ENCODE assay signal across 19 cellular contexts in the genomic region with DNA sequence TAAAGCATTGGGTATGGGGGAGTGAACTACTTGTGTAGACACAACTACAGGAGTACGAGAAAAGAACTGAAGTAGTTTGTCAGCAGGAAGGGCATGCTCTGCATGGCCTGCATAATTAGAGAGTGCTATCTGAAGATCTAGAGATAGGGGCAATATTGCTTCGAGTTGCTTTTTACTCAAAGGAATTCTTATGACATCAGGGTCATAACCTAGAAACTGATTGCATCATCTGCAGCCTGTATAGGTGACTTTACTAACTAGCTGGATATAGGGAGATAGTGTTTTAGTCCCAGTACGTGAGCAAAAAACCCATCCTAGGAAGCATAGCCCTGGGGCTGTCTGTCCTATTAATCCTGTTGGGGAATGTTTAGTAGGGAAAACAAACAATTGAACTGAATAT.
"Had no signal": no experiment of that assay in that cellular context is flagged by ENCODE, and none has a peak within 500 bp of the region (broad histone marks: within the 10 kb centered on the region; RNA-seq: fewer than 3 reads in every experiment).

No MANE protein-coding gene starts in this region.

- H3K27me3 Mint-ChIP-seq: activated CD4-positive, alpha-beta memory T cell treated with anti-CD3 and anti-CD28 coated beads for 36 hours; activated CD8-positive, alpha-beta memory T cell treated with anti-CD3 and anti-CD28 coated beads, Interleukin-2, amount 10 ng/mL, durations not matched to agents 7 days and 5 days; activated naive CD4-positive, alpha-beta T cell treated with anti-CD3 and anti-CD28 coated beads, Interleukin-2, amount 10 ng/mL, durations not matched to agents 7 days and 5 days; stimulated activated naive CD8-positive, alpha-beta T cell treated with anti-CD3 and anti-CD28 coated beads, Interleukin-15, Interleukin-2, amounts not matched to agents 100 ng/mL and 50 ng/mL, for 24 hours had no signal

- H3K27ac ChIP-seq: neutrophil, ovary, psoas muscle, right atrium auricular region, tibial artery had no signal

- ATAC-seq: activated CD8-positive, alpha-beta memory T cell treated with anti-CD3 and anti-CD28 coated beads, Interleukin-2, amount 10 ng/mL, durations not matched to agents 7 days and 5 days; left ventricle myocardium superior; psoas muscle had no signal

- DNase-seq: activated CD4-positive, alpha-beta memory T cell treated with anti-CD3 and anti-CD28 coated beads for 36 hours; activated CD4-positive, alpha-beta T cell treated with anti-CD3 and anti-CD28 coated beads for 48 hours; activated CD8-positive, alpha-beta memory T cell treated with anti-CD3 and anti-CD28 coated beads, Interleukin-2, amount 10 ng/mL, durations not matched to agents 7 days and 5 days; activated effector memory CD4-positive, alpha-beta T cell treated with anti-CD3 and anti-CD28 coated beads, Interleukin-2, amount 50 U/mL, for 16 hours; activated naive CD4-positive, alpha-beta T cell treated with anti-CD3 and anti-CD28 coated beads, Interleukin-2, amount 10 ng/mL, durations not matched to agents 7 days and 5 days; activated T-cell treated with anti-CD3 and anti-CD28 coated beads for 4 hours; cortex of kidney; foreskin fibroblast; left ventricle myocardium superior; ovary; psoas muscle; stimulated activated CD4-positive, alpha-beta T cell treated with anti-CD3 and anti-CD28 coated beads, Interleukin-12 subunit alpha, Interleukin-12 subunit beta, amount 100 ng/mL, for 4 hours; substantia nigra; T-helper 2 cell; tibial artery had no signal

- H3K36me3 ChIP-seq: ovary had no signal

- H3K9me3 ChIP-seq: neutrophil, ovary, psoas muscle, right atrium auricular region, tibial artery had no signal

- H3K4me3 ChIP-seq: ovary, psoas muscle, right atrium auricular region, tibial artery had no signal

- H3K4me3 Mint-ChIP-seq: activated CD4-positive, alpha-beta memory T cell treated with anti-CD3 and anti-CD28 coated beads for 36 hours; activated CD8-positive, alpha-beta memory T cell treated with anti-CD3 and anti-CD28 coated beads, Interleukin-2, amount 10 ng/mL, durations not matched to agents 7 days and 5 days; activated naive CD4-positive, alpha-beta T cell treated with anti-CD3 and anti-CD28 coated beads, Interleukin-2, amount 10 ng/mL, durations not matched to agents 7 days and 5 days; nephron; stimulated activated naive CD8-positive, alpha-beta T cell treated with anti-CD3 and anti-CD28 coated beads, Interleukin-15, Interleukin-2, amounts not matched to agents 100 ng/mL and 50 ng/mL, for 24 hours had no signal

- H3K27me3 ChIP-seq: neutrophil, ovary, right atrium auricular region, tibial artery had no signal

- H3K9me3 Mint-ChIP-seq: activated naive CD4-positive, alpha-beta T cell treated with anti-CD3 and anti-CD28 coated beads, Interleukin-2, amount 10 ng/mL, durations not matched to agents 7 days and 5 days; stimulated activated naive CD8-positive, alpha-beta T cell treated with anti-CD3 and anti-CD28 coated beads, Interleukin-15, Interleukin-2, amounts not matched to agents 100 ng/mL and 50 ng/mL, for 24 hours had no signal

- H3K4me1 ChIP-seq: psoas muscle, right atrium auricular region, tibial artery had no signal

- H3K27ac Mint-ChIP-seq: activated CD4-positive, alpha-beta memory T cell treated with anti-CD3 and anti-CD28 coated beads for 36 hours; activated CD8-positive, alpha-beta memory T cell treated with anti-CD3 and anti-CD28 coated beads, Interleukin-2, amount 10 ng/mL, durations not matched to agents 7 days and 5 days; activated naive CD4-positive, alpha-beta T cell treated with anti-CD3 and anti-CD28 coated beads, Interleukin-2, amount 10 ng/mL, durations not matched to agents 7 days and 5 days; nephron; stimulated activated naive CD8-positive, alpha-beta T cell treated with anti-CD3 and anti-CD28 coated beads, Interleukin-15, Interleukin-2, amounts not matched to agents 100 ng/mL and 50 ng/mL, for 24 hours had no signal

- H3K4me1 Mint-ChIP-seq: activated CD8-positive, alpha-beta memory T cell treated with anti-CD3 and anti-CD28 coated beads, Interleukin-2, amount 10 ng/mL, durations not matched to agents 7 days and 5 days; activated naive CD4-positive, alpha-beta T cell treated with anti-CD3 and anti-CD28 coated beads, Interleukin-2, amount 10 ng/mL, durations not matched to agents 7 days and 5 days; nephron had no signal
